ENCODE assay signal across 9 cellular contexts in the genomic region with DNA sequence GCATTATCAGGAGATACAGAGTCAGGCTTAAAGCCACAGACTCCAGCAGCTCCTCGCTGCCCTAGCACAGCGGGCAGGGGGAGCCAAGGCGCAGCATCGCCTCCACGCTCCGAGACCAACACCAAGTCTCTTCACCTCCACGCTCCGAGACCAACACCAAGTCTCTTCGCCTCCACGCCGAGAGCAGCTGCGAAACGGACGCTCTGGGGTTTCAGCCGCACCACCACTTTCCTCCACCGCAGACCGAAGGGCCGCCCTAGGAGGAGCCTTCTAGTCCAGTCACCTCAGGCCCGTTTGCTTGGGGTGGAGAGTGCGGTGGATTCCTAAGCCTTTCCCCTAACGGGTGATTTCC. TPM values are rescaled to one million over a fixed set of nuclear protein-coding genes. Genes with fewer than 3 reads are reported as not detected.
DNase-seq lines count a peak whose midpoint lies in the region; ATAC-seq and TF ChIP-seq lines count a peak whose summit lies in the region.
"Had no signal": no experiment of that assay in that cellular context is flagged by ENCODE, and none has a peak within 500 bp of the region (broad histone marks: within the 10 kb centered on the region; RNA-seq: fewer than 3 reads in every experiment).

No MANE protein-coding gene starts in this region.

- peaks cover 45% of the 10 kb centered on the region for H3K79me2 ChIP-seq in mammary epithelial cell (ENCODE audit: insufficient read depth, low read length)

- ATAC-seq in GM19452 (IDR thresholded peaks at IDR 0.05; ENCODE audit: unreplicated experiment) (peak; percentile 34), HG03469 (IDR thresholded peaks at IDR 0.05; ENCODE audit: unreplicated experiment) (no peak)

- CTCF ChIA-PET in mammary epithelial cell (lab: Charles Lee; ENCODE audit: low non-redundant PET): interaction anchor here (0.5 to 0.7 kb wide), 3 partner anchors 28 to 262 kb away, joined by 3 to 10 read pairs (median 5); no protein-coding TSS in a partner anchor

- H3K27ac ChIP-seq in mammary epithelial cell (ENCODE audit: insufficient read depth, low read depth, low read length) (peak overlapping the region; percentile 45), skin epidermis (peak overlapping the region; percentile 52 to 89 (median 81))

- H3K4me1 ChIP-seq in mammary epithelial cell (ENCODE audit: insufficient read depth, low read length): peaks cover 9% of the 10 kb centered on the region

- H3K9me3 ChIP-seq in mammary epithelial cell (replicated peaks; ENCODE audit: insufficient read depth, low read length): no peaks in the 10 kb centered on the region

- H4K20me1 ChIP-seq in mammary epithelial cell (ENCODE audit: insufficient read depth, low read length): no peaks in the 10 kb centered on the region

- H3K4me3 ChIP-seq in mammary epithelial cell (replicated peaks in 1 of 3; ENCODE audit: insufficient read depth in 1 of 3, low read depth in 2 of 3, low read length in 3 of 3) (peak overlapping the region; percentile 70 to 97 (median 88)), skin epidermis (peak overlapping the region; percentile 47 to 92 (median 78))

- no TSS peak for BruUV-seq in mammary epithelial cell (replicated peaks; lab: Mats Ljungman, UMichigan)

- in situ Hi-C loops in mammary epithelial cell (cut with MboI; ENCODE audit: low sequenced_read_pairs in 2 of 2): no loop called here

- H3K36me3 ChIP-seq in mammary epithelial cell (ENCODE audit: insufficient read depth, low read length): no peaks in the 10 kb centered on the region

- peak; percentile 66 for DNase-seq in DMS53 (lab: John Stamatoyannopoulos, UW)
- DNase-seq in HPDE6-E6E7 (ENCODE audit: extremely low spot score): peak; percentile 49
- peak; percentile 1 for DNase-seq in T follicular helper cell (ENCODE audit: low read depth)
- peak; percentile 68 for DNase-seq in mammary epithelial cell
- DNase-seq in iPS-NIHi7 (ENCODE audit: extremely low spot score): peak; percentile 57

- H3K9ac ChIP-seq in mammary epithelial cell (ENCODE audit: insufficient read depth, low read length): peak overlapping the region; percentile 70

- TF ChIP-seq CTCF in mammary epithelial cell (conservative IDR thresholded peaks at IDR 0.05 in 1 of 2, IDR thresholded peaks at IDR 0.05 in 1 of 2; ENCODE audit: extremely low read depth in 1 of 2, insufficient read depth in 1 of 2, low read depth in 1 of 2, low read length in 2 of 2): peak in 1 of 2 donors; percentile 46

- dilution Hi-C loops in mammary epithelial cell (cut with HindIII; ENCODE audit: low sequenced_read_pairs): no loop called here

- intact Hi-C loops in mammary epithelial cell (cut with micrococcal nuclease): loop anchor here (2.0 kb wide), 1 partner anchor 85 kb away; no protein-coding TSS in a partner anchor

- WGBS in mammary epithelial cell (ENCODE audit: low coverage, missing lambda C conversion rate): under 1% methylated on average over 16 of the region's 21 CpGs

- H3K4me2 ChIP-seq in mammary epithelial cell (ENCODE audit: insufficient read depth, low read depth, low read length): peak overlapping the region; percentile 94

- H3K27me3 ChIP-seq in mammary epithelial cell (ENCODE audit: insufficient read depth, low read length): no peaks in the 10 kb centered on the region

- peak overlapping the region; percentile 97 for H2AFZ ChIP-seq in mammary epithelial cell (ENCODE audit: low read depth, low read length)

RNA-seq across cellular contexts. Expression of gene DMXL2, which starts 0.7 kb away (rescaled TPM):
- 10 to 100 TPM; 18.2 to 20.7 TPM for total RNA-seq in mammary epithelial cell
- 3.3 TPM for polyA plus RNA-seq in mammary epithelial cell
- polyA minus RNA-seq in mammary epithelial cell: 24.1 TPM

RNA-seq across cellular contexts. Expression of gene SCG3, which starts 59.4 kb away (rescaled TPM):
- total RNA-seq in mammary epithelial cell: not detected
- not detected for polyA plus RNA-seq in mammary epithelial cell
- not detected for polyA minus RNA-seq in mammary epithelial cell
- total RNA-seq: pulmonary artery endothelial cell had no signal

Comparison
In these comparisons a context has a peak if more than half of its experiments do, and no peak if none do; other contexts are left out.
1. DNase-seq: peak in every context shown above with its lines; median percentile 68 in mammary epithelial cell; 66 in DMS53; 57 in iPS-NIHi7; 49 in HPDE6-E6E7; 1 in T follicular helper cell.